9 cellular contexts compared by ENCODE assay signal in the genomic region with DNA sequence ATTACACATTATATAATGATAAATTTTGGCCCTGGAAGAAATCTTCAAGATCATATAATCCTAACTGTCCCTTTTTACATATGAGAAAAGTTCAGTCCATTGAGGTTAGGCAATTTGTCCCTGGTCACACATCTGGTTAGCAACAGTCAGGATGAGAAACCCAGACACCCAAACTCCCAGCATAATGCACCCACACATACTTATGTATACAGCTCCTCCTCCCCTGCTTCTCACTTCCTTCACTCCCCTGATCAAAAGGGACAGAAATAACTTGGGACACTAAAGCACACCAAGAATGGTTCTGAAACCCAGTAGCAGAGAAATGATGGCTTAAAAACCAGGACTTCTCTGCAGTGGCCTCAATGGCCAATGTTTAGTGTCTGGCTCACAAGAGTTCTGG. TPM values are rescaled to one million over a fixed set of nuclear protein-coding genes. Genes with fewer than 3 reads are reported as not detected.
A peak's percentile ranks its signal among the peaks of the same experiment; 100 is the strongest.
DNase-seq lines count a peak whose midpoint lies in the region; ATAC-seq and TF ChIP-seq lines count a peak whose summit lies in the region.
"Had no signal": no experiment of that assay in that cellular context is flagged by ENCODE, and none has a peak within 500 bp of the region (broad histone marks: within the 10 kb centered on the region; RNA-seq: fewer than 3 reads in every experiment).

No MANE protein-coding gene starts in this region.

- peaks cover 24% of the 10 kb centered on the region for H3K36me3 Mint-ChIP-seq in activated CD4-positive, alpha-beta T cell treated with anti-CD3 and anti-CD28 coated beads for 36 hours (ENCODE audit: low read depth)
- peaks cover 5% of the 10 kb centered on the region for H3K36me3 Mint-ChIP-seq in brain

- H3K4me3 ChIP-seq in left lung (peak overlapping the region in 1 of 2 donors; percentile 30), tibial artery (no peak overlapping the region)

- no peak overlapping the region for H3K27ac Mint-ChIP-seq in activated CD4-positive, alpha-beta T cell treated with anti-CD3 and anti-CD28 coated beads for 36 hours
- peak overlapping the region; percentile 12 to 90 (median 85) for H3K27ac Mint-ChIP-seq in brain

- peaks cover 46% of the 10 kb centered on the region for H3K4me1 Mint-ChIP-seq in activated CD4-positive, alpha-beta T cell treated with anti-CD3 and anti-CD28 coated beads for 36 hours
- peaks cover 73% of the 10 kb centered on the region for H3K4me1 Mint-ChIP-seq in brain

- DNase-seq in activated CD4-positive, alpha-beta T cell treated with anti-CD3 and anti-CD28 coated beads for 36 hours = no peak
- no peak for DNase-seq in activated CD4-positive, alpha-beta T cell treated with anti-CD3 and anti-CD28 coated beads for 1 hour
- DNase-seq in left lung = no peak
- DNase-seq in tibial artery = no peak
- DNase-seq in retina = no peak
- DNase-seq in NCI-H345 treated with DMSO at 0.1 percent for 48 hours (lab: John Stamatoyannopoulos, UW; ENCODE audit: unreplicated experiment) = no peak
- DNase-seq in NCI-H2196 (lab: John Stamatoyannopoulos, UW; ENCODE audit: unreplicated experiment) = no peak

- H3K4me3 Mint-ChIP-seq in activated CD4-positive, alpha-beta T cell treated with anti-CD3 and anti-CD28 coated beads for 36 hours = no peak overlapping the region
- H3K4me3 Mint-ChIP-seq in brain = peak overlapping the region in 3 of 5 experiments; percentile 12 to 68 (median 68)

- peak; percentile 48 for ATAC-seq in activated CD4-positive, alpha-beta T cell treated with anti-CD3 and anti-CD28 coated beads for 36 hours
- ATAC-seq in left lung = peak; percentile 42

- CTCF ChIA-PET in activated CD4-positive, alpha-beta T cell treated with anti-CD3 and anti-CD28 coated beads for 36 hours (lab: Charles Lee) = interaction anchor here (3.0 kb wide), 1 partner anchor 44 kb away, joined by 14 read pairs; no protein-coding TSS in a partner anchor

- H3K4me1 ChIP-seq in left lung (peaks cover 32 to 75% of the 10 kb centered on the region in 2 donors), tibial artery (peaks cover 0 to 60% (median 42%) of the 10 kb centered on the region in 4 donors)

- H3K36me3 ChIP-seq in left lung (peaks cover 0 to 14% of the 10 kb centered on the region in 2 donors), tibial artery (peaks cover 0 to 5% (median 0%) of the 10 kb centered on the region in 3 donors)

- TF ChIP-seq CTCF in brain (conservative IDR thresholded peaks at IDR 0.05) (no peak), left lung (IDR thresholded peaks at IDR 0.05) (no peak), tibial artery (IDR thresholded peaks at IDR 0.05) (no peak)

- no peaks in the 10 kb centered on the region for H3K9me3 Mint-ChIP-seq in activated CD4-positive, alpha-beta T cell treated with anti-CD3 and anti-CD28 coated beads for 36 hours (ENCODE audit: low read depth)
- no peaks in the 10 kb centered on the region for H3K9me3 Mint-ChIP-seq in brain

- H3K27me3 Mint-ChIP-seq in activated CD4-positive, alpha-beta T cell treated with anti-CD3 and anti-CD28 coated beads for 36 hours = no peaks in the 10 kb centered on the region
- H3K27me3 Mint-ChIP-seq in brain = no peaks in the 10 kb centered on the region

- H3K27ac ChIP-seq in left lung = peak overlapping the region; percentile 84 to 91
- peak overlapping the region; percentile 67 to 71 for H3K27ac ChIP-seq in tibial artery

- POLR2A ChIA-PET in activated CD4-positive, alpha-beta T cell treated with anti-CD3 and anti-CD28 coated beads for 36 hours (lab: Charles Lee) = no interaction called here

- H3K9me3 ChIP-seq in left lung (no peaks in the 10 kb centered on the region), tibial artery (no peaks in the 10 kb centered on the region)

- no peaks in the 10 kb centered on the region for H3K27me3 ChIP-seq in left lung
- no peaks in the 10 kb centered on the region for H3K27me3 ChIP-seq in tibial artery

- intact Hi-C loops in activated CD4-positive, alpha-beta T cell treated with anti-CD3 and anti-CD28 coated beads for 36 hours (cut with DNase I, micrococcal nuclease) = no loop called here
- intact Hi-C loops in left lung (cut with DNase I) = no loop called here
- intact Hi-C loops in tibial artery (cut with DNase I; ENCODE audit: low total_unique reads) = no loop called here

RNA-seq across cellular contexts. Expression of gene NUMA1, which starts 11.1 kb away (rescaled TPM):
- total RNA-seq in activated CD4-positive, alpha-beta T cell treated with anti-CD3 and anti-CD28 coated beads for 36 hours = 100 to 1,000 TPM; 154 to 167 TPM
- polyA plus RNA-seq in brain (ENCODE audit: insufficient read depth, low read depth, low replicate concordance) = 419 TPM
- total RNA-seq in left lung = 100 to 1,000 TPM; 144 to 174 TPM

RNA-seq across cellular contexts. Expression of gene LRRC51, which starts 11.4 kb away (rescaled TPM):
- 10 to 100 TPM in 1 of 2 experiments, 1 to 10 TPM in 1; 7.7 to 11.6 TPM for total RNA-seq in activated CD4-positive, alpha-beta T cell treated with anti-CD3 and anti-CD28 coated beads for 36 hours
- 40.8 TPM for polyA plus RNA-seq in brain (ENCODE audit: insufficient read depth, low read depth, low replicate concordance)
- total RNA-seq in left lung = 10 to 100 TPM in 1 of 2 donors, 1 to 10 TPM in 1; 6.7 to 13.0 TPM

RNA-seq across cellular contexts. Expression of gene LAMTOR1, which starts 33.9 kb away (rescaled TPM):
- total RNA-seq in activated CD4-positive, alpha-beta T cell treated with anti-CD3 and anti-CD28 coated beads for 36 hours = 10 to 100 TPM; 50.7 to 52.2 TPM
- polyA plus RNA-seq in brain (ENCODE audit: insufficient read depth, low read depth, low replicate concordance) = 180 TPM
- 100 to 1,000 TPM; 101 to 118 TPM for total RNA-seq in left lung

RNA-seq across cellular contexts. Expression of gene TOMT, which starts 36.5 kb away (rescaled TPM):
- total RNA-seq in activated CD4-positive, alpha-beta T cell treated with anti-CD3 and anti-CD28 coated beads for 36 hours = not detected
- polyA plus RNA-seq in brain (ENCODE audit: insufficient read depth, low read depth, low replicate concordance) = not detected
- not detected for total RNA-seq in left lung
- total RNA-seq: H1 had no signal

RNA-seq across cellular contexts. Expression of gene ANAPC15, which starts 43.3 kb away (rescaled TPM):
- 10 to 100 TPM; 60.3 to 76.1 TPM for total RNA-seq in activated CD4-positive, alpha-beta T cell treated with anti-CD3 and anti-CD28 coated beads for 36 hours
- polyA plus RNA-seq in brain (ENCODE audit: insufficient read depth, low read depth, low replicate concordance) = 105 TPM
- 10 to 100 TPM; 27.1 to 29.3 TPM for total RNA-seq in left lung
